ENCODE assay signal across 17 cellular contexts in genomic region chr7:71239517-71239916, GRCh38.
DNase-seq lines count a peak whose midpoint lies in the region; ATAC-seq and TF ChIP-seq lines count a peak whose summit lies in the region.
"Had no signal": no experiment of that assay in that cellular context is flagged by ENCODE, and none has a peak within 500 bp of the region (broad histone marks: within the 10 kb centered on the region; RNA-seq: fewer than 3 reads in every experiment).

No MANE protein-coding gene starts in this region.

- H3K4me3 Mint-ChIP-seq in natural killer cell, result no peak overlapping the region
- H3K4me3 Mint-ChIP-seq: activated CD4-positive, alpha-beta T cell treated with anti-CD3 and anti-CD28 coated beads, Interleukin-2, amount 10 ng/mL, durations not matched to agents 24 days and 14 days; activated naive CD4-positive, alpha-beta T cell treated with anti-CD3 and anti-CD28 coated beads, Interleukin-2, amount 50 U/mL, for 24 hours; CD14-positive monocyte had no signal

- H3K4me3 ChIP-seq in right cardiac atrium (ENCODE audit: low read length) (no peak overlapping the region), rectal smooth muscle tissue (ENCODE audit: low read length) (no peak overlapping the region), MM.1S (ENCODE audit: low read length) (no peak overlapping the region)

- no peaks in the 10 kb centered on the region for H3K9me2 ChIP-seq in MM.1S (replicated peaks; ENCODE audit: insufficient read depth, low read length)

- no peaks in the 10 kb centered on the region for H3K36me3 Mint-ChIP-seq in natural killer cell
- H3K36me3 Mint-ChIP-seq: activated naive CD4-positive, alpha-beta T cell treated with anti-CD3 and anti-CD28 coated beads, Interleukin-2, amount 50 U/mL, for 24 hours; CD14-positive monocyte had no signal

- no peak overlapping the region for H2AFZ ChIP-seq in MM.1S (ENCODE audit: low read length)

- no peaks in the 10 kb centered on the region for H4K20me1 ChIP-seq in MM.1S (ENCODE audit: insufficient read depth, low read length)

- no peaks in the 10 kb centered on the region for H3K27me3 Mint-ChIP-seq in natural killer cell (ENCODE audit: low read depth in 2 of 2)
- H3K27me3 Mint-ChIP-seq: activated CD4-positive, alpha-beta T cell treated with anti-CD3 and anti-CD28 coated beads, Interleukin-2, amount 10 ng/mL, durations not matched to agents 24 days and 14 days; activated naive CD4-positive, alpha-beta T cell treated with anti-CD3 and anti-CD28 coated beads, Interleukin-2, amount 50 U/mL, for 24 hours had no signal

- H3K27me3 ChIP-seq in right cardiac atrium (ENCODE audit: control insufficient read depth, insufficient read depth), result no peaks in the 10 kb centered on the region
- H3K27me3 ChIP-seq in rectal smooth muscle tissue (ENCODE audit: control insufficient read depth, insufficient read depth, low read length), result no peaks in the 10 kb centered on the region
- H3K27me3 ChIP-seq in MM.1S (replicated peaks; ENCODE audit: insufficient read depth, low read length), result no peaks in the 10 kb centered on the region

- H3K36me3 ChIP-seq in rectal smooth muscle tissue (ENCODE audit: control insufficient read depth, insufficient read depth, low read length), result no peaks in the 10 kb centered on the region
- H3K36me3 ChIP-seq in MM.1S (replicated peaks; ENCODE audit: insufficient read depth, low read length), result no peaks in the 10 kb centered on the region

- no peak overlapping the region for H3K9ac ChIP-seq in rectal smooth muscle tissue (ENCODE audit: low read length)
- H3K9ac ChIP-seq in MM.1S (ENCODE audit: low read length), result no peak overlapping the region

- H3K9me3 ChIP-seq in right cardiac atrium (ENCODE audit: control insufficient read depth, low read length), result no peaks in the 10 kb centered on the region
- H3K9me3 ChIP-seq in MM.1S (replicated peaks; ENCODE audit: insufficient read depth, low read length), result no peaks in the 10 kb centered on the region

- ATAC-seq in right cardiac atrium, result peak; percentile 52 to 59
- no peak for ATAC-seq in HG03457 (IDR thresholded peaks at IDR 0.05; ENCODE audit: unreplicated experiment)
- ATAC-seq in natural killer cell, result no peak

- no peaks in the 10 kb centered on the region for H3F3A ChIP-seq in MM.1S (ENCODE audit: insufficient read depth, low read length)

- peak overlapping the region; percentile 76 for H3K27ac ChIP-seq in right cardiac atrium (ENCODE audit: low read length)
- H3K27ac ChIP-seq in rectal smooth muscle tissue (ENCODE audit: low read depth, low read length), result peak overlapping the region; percentile 57
- no peak overlapping the region for H3K27ac ChIP-seq in MM.1S (ENCODE audit: low read length)

- H3K4me2 ChIP-seq in MM.1S (ENCODE audit: low read depth, low read length), result no peak overlapping the region

- DNase-seq in Ammon's horn (ENCODE audit: low spot score) (peak; percentile 42), astrocyte of the hippocampus (ENCODE audit: low read depth, low spot score) (peak; percentile 24), right cardiac atrium (no peak), MM.1S (no peak), amniotic stem cell (lab: John Stamatoyannopoulos, UW) (no peak), natural killer cell (no peak)
- DNase-seq: activated CD4-positive, alpha-beta T cell treated with anti-CD3 and anti-CD28 coated beads, Interleukin-2, amount 10 ng/mL, durations not matched to agents 24 days and 14 days; activated T-cell treated with anti-CD3 and anti-CD28 coated beads for 4 hours; DMS79 treated with DMSO at 0.1 percent for 48 hours; kidney; NCI-H187 treated with DMSO at 0.1 percent for 48 hours; NCI-H510A treated with DMSO at 0.1 percent for 48 hours; substantia nigra had no signal

- WGBS in right cardiac atrium, result 11% methylated on average over 3 of the region's 3 CpGs

- H3K79me2 ChIP-seq in MM.1S (ENCODE audit: low read length), result no peaks in the 10 kb centered on the region

- H3K4me1 ChIP-seq in right cardiac atrium (ENCODE audit: control insufficient read depth, insufficient read depth, low read length), result no peaks in the 10 kb centered on the region
- peaks cover 20% of the 10 kb centered on the region for H3K4me1 ChIP-seq in rectal smooth muscle tissue (ENCODE audit: control insufficient read depth, insufficient read depth, low read length)
- no peaks in the 10 kb centered on the region for H3K4me1 ChIP-seq in MM.1S (ENCODE audit: low read length)

- intact Hi-C loops in right cardiac atrium (cut with DNase I), result loop anchor here in 1 of 4 donors (5.0 kb wide), 1 partner anchor 493 kb away; no protein-coding TSS in a partner anchor
- intact Hi-C loops in natural killer cell (cut with micrococcal nuclease), result no loop called here

- H3K4me1 Mint-ChIP-seq in natural killer cell, result no peaks in the 10 kb centered on the region
- H3K4me1 Mint-ChIP-seq: activated CD4-positive, alpha-beta T cell treated with anti-CD3 and anti-CD28 coated beads, Interleukin-2, amount 10 ng/mL, durations not matched to agents 24 days and 14 days; activated naive CD4-positive, alpha-beta T cell treated with anti-CD3 and anti-CD28 coated beads, Interleukin-2, amount 50 U/mL, for 24 hours; CD14-positive monocyte had no signal

- H3K9me3 Mint-ChIP-seq in natural killer cell, result peaks cover 7 to 10% of the 10 kb centered on the region in 2 donors

- no peak for TF ChIP-seq CTCF in MM.1S (IDR thresholded peaks at IDR 0.05; ENCODE audit: low read length)
- TF ChIP-seq CTCF in natural killer cell (IDR thresholded peaks at IDR 0.05), result no peak

- H3K27ac Mint-ChIP-seq in natural killer cell, result no peak overlapping the region
- H3K27ac Mint-ChIP-seq: activated CD4-positive, alpha-beta T cell treated with anti-CD3 and anti-CD28 coated beads, Interleukin-2, amount 10 ng/mL, durations not matched to agents 24 days and 14 days; activated naive CD4-positive, alpha-beta T cell treated with anti-CD3 and anti-CD28 coated beads, Interleukin-2, amount 50 U/mL, for 24 hours had no signal

Comparison
In these comparisons a context has a peak if more than half of its experiments do, and no peak if none do; other contexts are left out.
1. DNase-seq: peak in Ammon's horn (single experiment) and astrocyte of the hippocampus (single experiment); none in right cardiac atrium (0 of 3), MM.1S (single experiment), amniotic stem cell (single experiment) and natural killer cell (single experiment).
2. ATAC-seq: peak in right cardiac atrium (2 of 2); none in HG03457 (single experiment) and natural killer cell (0 of 3).